12 cellular contexts compared by ENCODE assay signal in genomic region chr10:14723052-14723689, GRCh38. TPM values are rescaled to one million over a fixed set of nuclear protein-coding genes. Genes with fewer than 3 reads are reported as not detected.
DNase-seq lines count a peak whose midpoint lies in the region; ATAC-seq, FAIRE-seq and TF ChIP-seq lines count a peak whose summit lies in the region.
"Had no signal": no experiment of that assay in that cellular context is flagged by ENCODE, and none has a peak within 500 bp of the region (broad histone marks: within the 10 kb centered on the region; RNA-seq: fewer than 3 reads in every experiment).

No MANE protein-coding gene starts in this region.

- peaks cover 6% of the 10 kb centered on the region for H3K9me3 Mint-ChIP-seq in activated CD4-positive, alpha-beta memory T cell treated with anti-CD3 and anti-CD28 coated beads, Interleukin-2, amount 10 ng/mL, durations not matched to agents 7 days and 5 days
- H3K9me3 Mint-ChIP-seq in activated naive CD8-positive, alpha-beta T cell treated with anti-CD3 and anti-CD28 coated beads, Interleukin-2, amount 50 U/mL, for 24 hours: no peaks in the 10 kb centered on the region
- H3K9me3 Mint-ChIP-seq in Calu3 (ENCODE audit: low read depth, unreplicated experiment) (peaks cover 5% of the 10 kb centered on the region), osteocyte (ENCODE audit: unreplicated experiment) (peaks cover 9% of the 10 kb centered on the region)

- peaks cover 16% of the 10 kb centered on the region for H3K4me1 Mint-ChIP-seq in activated CD4-positive, alpha-beta memory T cell treated with anti-CD3 and anti-CD28 coated beads, Interleukin-2, amount 10 ng/mL, durations not matched to agents 7 days and 5 days
- peaks cover 34% of the 10 kb centered on the region for H3K4me1 Mint-ChIP-seq in activated naive CD8-positive, alpha-beta T cell treated with anti-CD3 and anti-CD28 coated beads, Interleukin-2, amount 50 U/mL, for 24 hours
- H3K4me1 Mint-ChIP-seq in Calu3 (ENCODE audit: low read depth, unreplicated experiment) (no peaks in the 10 kb centered on the region), osteocyte (ENCODE audit: unreplicated experiment) (peaks cover 6% of the 10 kb centered on the region)

- no peak overlapping the region for H3K4me3 Mint-ChIP-seq in activated CD4-positive, alpha-beta memory T cell treated with anti-CD3 and anti-CD28 coated beads, Interleukin-2, amount 10 ng/mL, durations not matched to agents 7 days and 5 days
- no peak overlapping the region for H3K4me3 Mint-ChIP-seq in activated naive CD8-positive, alpha-beta T cell treated with anti-CD3 and anti-CD28 coated beads, Interleukin-2, amount 50 U/mL, for 24 hours
- H3K4me3 Mint-ChIP-seq in Calu3 (ENCODE audit: low read depth, unreplicated experiment) (no peak overlapping the region), osteocyte (ENCODE audit: unreplicated experiment) (no peak overlapping the region)
- H3K4me3 Mint-ChIP-seq: stimulated activated naive CD8-positive, alpha-beta T cell treated with anti-CD3 and anti-CD28 coated beads, Interleukin-15, Interleukin-2, amounts not matched to agents 100 ng/mL and 50 ng/mL, for 24 hours had no signal

- CTCF ChIA-PET in activated CD4-positive, alpha-beta memory T cell treated with anti-CD3 and anti-CD28 coated beads, Interleukin-2, amount 10 ng/mL, durations not matched to agents 7 days and 5 days (lab: Charles Lee): no interaction called here
- CTCF ChIA-PET in Calu3 (lab: Charles Lee): no interaction called here

- no peaks in the 10 kb centered on the region for H3K27me3 Mint-ChIP-seq in activated CD4-positive, alpha-beta memory T cell treated with anti-CD3 and anti-CD28 coated beads, Interleukin-2, amount 10 ng/mL, durations not matched to agents 7 days and 5 days
- H3K27me3 Mint-ChIP-seq in activated naive CD8-positive, alpha-beta T cell treated with anti-CD3 and anti-CD28 coated beads, Interleukin-2, amount 50 U/mL, for 24 hours: no peaks in the 10 kb centered on the region
- H3K27me3 Mint-ChIP-seq in Calu3 (ENCODE audit: unreplicated experiment) (no peaks in the 10 kb centered on the region), osteocyte (ENCODE audit: unreplicated experiment) (peaks cover 43% of the 10 kb centered on the region)
- H3K27me3 Mint-ChIP-seq: stimulated activated naive CD8-positive, alpha-beta T cell treated with anti-CD3 and anti-CD28 coated beads, Interleukin-15, Interleukin-2, amounts not matched to agents 100 ng/mL and 50 ng/mL, for 24 hours had no signal

- BruUV-seq in Calu3 (replicated peaks; lab: Mats Ljungman, UMichigan): no TSS peak

- peak; percentile 43 for ATAC-seq in activated naive CD8-positive, alpha-beta T cell treated with anti-CD3 and anti-CD28 coated beads, Interleukin-2, amount 50 U/mL, for 24 hours
- peak; percentile 55 for ATAC-seq in stimulated activated naive CD8-positive, alpha-beta T cell treated with anti-CD3 and anti-CD28 coated beads, Interleukin-15, Interleukin-2, amounts not matched to agents 100 U/mL and 50 U/mL, for 24 hours
- ATAC-seq: left cardiac atrium had no signal

- peak; percentile 9 for DNase-seq in activated naive CD4-positive, alpha-beta T cell treated with Interleukin-2 at 50 U/mL for 16 hours
- DNase-seq in activated naive CD4-positive, alpha-beta T cell treated with anti-CD3 and anti-CD28 coated beads, Interleukin-2, amount 50 U/mL, for 16 hours: no peak
- DNase-seq in activated CD4-positive, alpha-beta memory T cell treated with anti-CD3 and anti-CD28 coated beads, Interleukin-2, amount 10 ng/mL, durations not matched to agents 7 days and 5 days: peak; percentile 22
- peak; percentile 22 for DNase-seq in activated naive CD8-positive, alpha-beta T cell treated with anti-CD3 and anti-CD28 coated beads, Interleukin-2, amount 50 U/mL, for 24 hours
- peak; percentile 8 for DNase-seq in stimulated activated naive CD8-positive, alpha-beta T cell treated with anti-CD3 and anti-CD28 coated beads, Interleukin-15, Interleukin-2, amounts not matched to agents 100 U/mL and 50 U/mL, for 24 hours
- DNase-seq in Calu3 (no peak), osteocyte (ENCODE audit: extremely low spot score, unreplicated experiment) (no peak), HTR-8/SVneo (ENCODE audit: insufficient read length, low spot score) (no peak)
- DNase-seq: left cardiac atrium, NCI-H1930, T1000 had no signal

- intact Hi-C loops in Calu3 (cut with micrococcal nuclease; ENCODE audit: unreplicated experiment): no loop called here

- no peak for FAIRE-seq in HTR-8/SVneo (lab: Jason Lieb, UNC)

- no peaks in the 10 kb centered on the region for H3K36me3 Mint-ChIP-seq in activated CD4-positive, alpha-beta memory T cell treated with anti-CD3 and anti-CD28 coated beads, Interleukin-2, amount 10 ng/mL, durations not matched to agents 7 days and 5 days (ENCODE audit: low read depth)
- H3K36me3 Mint-ChIP-seq in activated naive CD8-positive, alpha-beta T cell treated with anti-CD3 and anti-CD28 coated beads, Interleukin-2, amount 50 U/mL, for 24 hours (ENCODE audit: low read depth): no peaks in the 10 kb centered on the region
- no peaks in the 10 kb centered on the region for H3K36me3 Mint-ChIP-seq in Calu3 (ENCODE audit: insufficient read depth, unreplicated experiment)
- no peaks in the 10 kb centered on the region for H3K36me3 Mint-ChIP-seq in osteocyte (ENCODE audit: unreplicated experiment)

- TF ChIP-seq CTCF in Calu3 (IDR thresholded peaks at IDR 0.05; ENCODE audit: unreplicated experiment) (no peak), osteocyte (IDR thresholded peaks at IDR 0.05) (no peak)

- POLR2A ChIA-PET in activated CD4-positive, alpha-beta memory T cell treated with anti-CD3 and anti-CD28 coated beads, Interleukin-2, amount 10 ng/mL, durations not matched to agents 7 days and 5 days (lab: Charles Lee): interaction anchor here (0.8 kb wide), 1 partner anchor 75 kb away, joined by 3 read pairs; no protein-coding TSS in a partner anchor

- H3K27ac Mint-ChIP-seq in activated CD4-positive, alpha-beta memory T cell treated with anti-CD3 and anti-CD28 coated beads, Interleukin-2, amount 10 ng/mL, durations not matched to agents 7 days and 5 days: no peak overlapping the region
- no peak overlapping the region for H3K27ac Mint-ChIP-seq in activated naive CD8-positive, alpha-beta T cell treated with anti-CD3 and anti-CD28 coated beads, Interleukin-2, amount 50 U/mL, for 24 hours
- no peak overlapping the region for H3K27ac Mint-ChIP-seq in Calu3 (ENCODE audit: unreplicated experiment)
- no peak overlapping the region for H3K27ac Mint-ChIP-seq in osteocyte (ENCODE audit: unreplicated experiment)
- H3K27ac Mint-ChIP-seq: stimulated activated naive CD8-positive, alpha-beta T cell treated with anti-CD3 and anti-CD28 coated beads, Interleukin-15, Interleukin-2, amounts not matched to agents 100 ng/mL and 50 ng/mL, for 24 hours had no signal

RNA-seq across cellular contexts. Expression of gene FAM107B, which starts 51.5 kb away (rescaled TPM):
- total RNA-seq in activated CD4-positive, alpha-beta memory T cell treated with anti-CD3 and anti-CD28 coated beads, Interleukin-2, amount 10 ng/mL, durations not matched to agents 7 days and 5 days: 100 to 1,000 TPM; 229 to 235 TPM
- total RNA-seq in Calu3 (2022) (164 and 168 TPM in 2 replicates), osteocyte (40.7 and 47.4 TPM in 2 replicates)

Comparison
In these comparisons a context has a peak if more than half of its experiments do, and no peak if none do; other contexts are left out.
1. DNase-seq: peak in activated naive CD4-positive, alpha-beta T cell treated with Interleukin-2 at 50 U/mL for 16 hours (single experiment), activated CD4-positive, alpha-beta memory T cell treated with anti-CD3 and anti-CD28 coated beads, Interleukin-2, amount 10 ng/mL, durations not matched to agents 7 days and 5 days (single experiment), activated naive CD8-positive, alpha-beta T cell treated with anti-CD3 and anti-CD28 coated beads, Interleukin-2, amount 50 U/mL, for 24 hours (single experiment) and stimulated activated naive CD8-positive, alpha-beta T cell treated with anti-CD3 and anti-CD28 coated beads, Interleukin-15, Interleukin-2, amounts not matched to agents 100 U/mL and 50 U/mL, for 24 hours (single experiment); none in activated naive CD4-positive, alpha-beta T cell treated with anti-CD3 and anti-CD28 coated beads, Interleukin-2, amount 50 U/mL, for 16 hours (single experiment), Calu3 (single experiment), osteocyte (single experiment) and HTR-8/SVneo (single experiment).